Comparison of ENCODE assay signal across 36 cellular contexts in the genomic region with DNA sequence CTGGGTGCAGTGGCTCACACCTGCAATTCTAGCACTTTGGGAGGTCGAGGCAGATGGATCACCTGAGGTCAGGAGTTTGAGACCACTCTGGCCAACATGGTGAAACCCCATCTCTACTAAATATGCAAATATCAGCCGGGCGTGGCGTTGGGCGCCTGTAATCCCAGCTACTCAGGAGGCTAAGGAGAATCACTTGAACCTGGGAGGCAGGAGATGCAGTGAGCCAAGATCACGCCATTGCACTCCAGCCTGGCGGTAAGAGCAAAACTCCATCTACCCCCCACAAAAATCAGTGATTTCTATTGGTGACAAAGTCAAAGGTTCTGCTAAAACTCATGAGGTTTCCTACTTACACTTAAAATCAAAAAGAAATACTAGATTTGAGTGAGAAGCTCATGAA.
"Had no signal": no experiment of that assay in that cellular context is flagged by ENCODE, and none has a peak within 500 bp of the region (broad histone marks: within the 10 kb centered on the region; RNA-seq: fewer than 3 reads in every experiment).

No MANE protein-coding gene starts in this region.

- H3K27me3 ChIP-seq: ascending aorta, cardiac muscle cell, MG63 had no signal

- ATAC-seq: activated CD8-positive, alpha-beta T cell treated with anti-CD3 and anti-CD28 coated beads for 36 hours; activated T-cell treated with anti-CD3 and anti-CD28 coated beads, Interleukin-2, amount 50 U/mL, for 72 hours; activated T-helper 17 cell treated with anti-CD3 and anti-CD28 coated beads, Interleukin-2, amount 50 U/mL, for 72 hours had no signal

- H3K27me3 Mint-ChIP-seq: activated CD8-positive, alpha-beta T cell treated with anti-CD3 and anti-CD28 coated beads for 36 hours; activated naive CD8-positive, alpha-beta T cell treated with anti-CD3 and anti-CD28 coated beads for 36 hours; activated T-helper 17 cell treated with anti-CD3 and anti-CD28 coated beads, Interleukin-2, amount 50 U/mL, for 72 hours; central memory CD8-positive, alpha-beta T cell had no signal

- H3K4me3 Mint-ChIP-seq: activated CD8-positive, alpha-beta T cell treated with anti-CD3 and anti-CD28 coated beads for 36 hours; activated naive CD8-positive, alpha-beta T cell treated with anti-CD3 and anti-CD28 coated beads for 36 hours; activated T-cell treated with anti-CD3 and anti-CD28 coated beads, Interleukin-2, amount 50 U/mL, for 72 hours; activated T-helper 17 cell treated with anti-CD3 and anti-CD28 coated beads, Interleukin-2, amount 50 U/mL, for 72 hours; central memory CD8-positive, alpha-beta T cell had no signal

- DNase-seq: activated CD4-positive, alpha-beta T cell treated with anti-CD3 and anti-CD28 coated beads for 1 hour; activated CD4-positive, alpha-beta T cell treated with anti-CD3 and anti-CD28 coated beads for 48 hours; activated CD4-positive, alpha-beta T cell treated with anti-CD3 and anti-CD28 coated beads, Interleukin-2, amount 50 U/mL, for 4 hours; activated CD4-positive, CD25-positive, alpha-beta regulatory T cell; activated CD8-positive, alpha-beta T cell treated with anti-CD3 and anti-CD28 coated beads for 36 hours; activated effector memory CD4-positive, alpha-beta T cell treated with anti-CD3 and anti-CD28 coated beads, Interleukin-2, amount 50 U/mL, for 16 hours; activated naive CD4-positive, alpha-beta T cell; activated naive CD4-positive, alpha-beta T cell treated with anti-CD3 and anti-CD28 coated beads, Interleukin-2, amount 50 U/mL, for 16 hours; activated naive CD8-positive, alpha-beta T cell treated with anti-CD3 and anti-CD28 coated beads for 36 hours; activated T-cell treated with anti-CD3 and anti-CD28 coated beads, Interleukin-2, amount 50 U/mL, for 1 hour; activated T-cell treated with anti-CD3 and anti-CD28 coated beads, Interleukin-2, amount 50 U/mL, for 72 hours; amniotic stem cell; Karpas-422; MG63; NCI-H1048; NCI-H1105 treated with DMSO at 0.1 percent for 48 hours; NCI-H1436; NCI-H1694; NCI-H1930; NCI-H2107; NCI-H2171; NCI-H510A; NCI-H526; NCI-H748 treated with DMSO at 0.1 percent for 48 hours; NK-92 treated with Interleukin-12 subunit alpha and Interleukin-12 subunit beta, amount 100 ng/mL, for 24 hours; PC-9; Right ventricle myocardium superior; SW 1271; T-helper 1 cell; T1000; WERI-Rb-1 had no signal

- H3K27ac Mint-ChIP-seq: activated naive CD8-positive, alpha-beta T cell treated with anti-CD3 and anti-CD28 coated beads for 36 hours; activated T-cell treated with anti-CD3 and anti-CD28 coated beads, Interleukin-2, amount 50 U/mL, for 72 hours had no signal

- H3K9me3 Mint-ChIP-seq: activated CD8-positive, alpha-beta T cell treated with anti-CD3 and anti-CD28 coated beads for 36 hours; activated naive CD8-positive, alpha-beta T cell treated with anti-CD3 and anti-CD28 coated beads for 36 hours; activated T-cell treated with anti-CD3 and anti-CD28 coated beads, Interleukin-2, amount 50 U/mL, for 72 hours; activated T-helper 17 cell treated with anti-CD3 and anti-CD28 coated beads, Interleukin-2, amount 50 U/mL, for 72 hours; central memory CD8-positive, alpha-beta T cell had no signal

- H2AFZ ChIP-seq: PC-9 had no signal

- H3K4me2 ChIP-seq: PC-9 had no signal

- H3K4me3 ChIP-seq: ascending aorta, cardiac muscle cell, MG63, PC-9 had no signal

- H3K9me3 ChIP-seq: ascending aorta, MG63 had no signal

- FAIRE-seq: RCC 7860 had no signal

- H3K27ac ChIP-seq: ascending aorta, cardiac muscle cell, PC-9, WERI-Rb-1 had no signal
